In genomic region chr2:107936427-107937359, GRCh38 we compare ENCODE assay signal across 9 cellular contexts. TPM values are rescaled to one million over a fixed set of nuclear protein-coding genes. Genes with fewer than 3 reads are reported as not detected.
DNase-seq lines count a peak whose midpoint lies in the region; ATAC-seq and TF ChIP-seq lines count a peak whose summit lies in the region.
"Had no signal": no experiment of that assay in that cellular context is flagged by ENCODE, and none has a peak within 500 bp of the region (broad histone marks: within the 10 kb centered on the region; RNA-seq: fewer than 3 reads in every experiment).

No MANE protein-coding gene starts in this region.

- H3K9me3 Mint-ChIP-seq in glutamatergic neuron (ENCODE audit: unreplicated experiment), result peaks cover 4% of the 10 kb centered on the region
- H3K9me3 Mint-ChIP-seq in activated CD8-positive, alpha-beta memory T cell treated with anti-CD3 and anti-CD28 coated beads, Interleukin-2, amount 10 ng/mL, durations not matched to agents 7 days and 5 days (ENCODE audit: low read depth), result no peaks in the 10 kb centered on the region

- peak; percentile 74 for TF ChIP-seq CTCF in 22Rv1 (IDR thresholded peaks at IDR 0.05)
- peak; percentile 96 for TF ChIP-seq CTCF in glutamatergic neuron (IDR thresholded peaks at IDR 0.05; ENCODE audit: partially characterized antibody, unreplicated experiment)

- no peak for ATAC-seq in GM21619 (IDR thresholded peaks at IDR 0.05; ENCODE audit: unreplicated experiment)
- ATAC-seq in HG02571 (IDR thresholded peaks at IDR 0.05; ENCODE audit: unreplicated experiment), result no peak
- ATAC-seq in activated CD8-positive, alpha-beta memory T cell treated with anti-CD3 and anti-CD28 coated beads, Interleukin-2, amount 10 ng/mL, durations not matched to agents 7 days and 5 days, result no peak
- no peak for ATAC-seq in HG02981 (IDR thresholded peaks at IDR 0.05; ENCODE audit: unreplicated experiment)

- no peak overlapping the region for H3K4me3 Mint-ChIP-seq in glutamatergic neuron (ENCODE audit: unreplicated experiment)
- no peak overlapping the region for H3K4me3 Mint-ChIP-seq in activated CD8-positive, alpha-beta memory T cell treated with anti-CD3 and anti-CD28 coated beads, Interleukin-2, amount 10 ng/mL, durations not matched to agents 7 days and 5 days

- CTCF ChIA-PET in activated CD8-positive, alpha-beta memory T cell treated with anti-CD3 and anti-CD28 coated beads, Interleukin-2, amount 10 ng/mL, durations not matched to agents 7 days and 5 days (lab: Charles Lee), result interaction anchor here (0.7 to 0.8 kb wide), 2 partner anchors 18 to 648 kb away, joined by 3 read pairs; no protein-coding TSS in a partner anchor

- no peaks in the 10 kb centered on the region for H3K36me3 Mint-ChIP-seq in glutamatergic neuron (ENCODE audit: unreplicated experiment)
- no peaks in the 10 kb centered on the region for H3K36me3 Mint-ChIP-seq in activated CD8-positive, alpha-beta memory T cell treated with anti-CD3 and anti-CD28 coated beads, Interleukin-2, amount 10 ng/mL, durations not matched to agents 7 days and 5 days

- no peak overlapping the region for H3K27ac ChIP-seq in 22Rv1

- DNase-seq in EH (ENCODE audit: low read depth), result peak; percentile 1
- peak; percentile 4 for DNase-seq in RPMI7951 (ENCODE audit: low read depth)
- DNase-seq in glutamatergic neuron, result peak; percentile 30
- DNase-seq in activated CD8-positive, alpha-beta memory T cell treated with anti-CD3 and anti-CD28 coated beads, Interleukin-2, amount 10 ng/mL, durations not matched to agents 7 days and 5 days, result no peak
- DNase-seq: T1000 had no signal

- no peak overlapping the region for H3K27ac Mint-ChIP-seq in glutamatergic neuron (ENCODE audit: unreplicated experiment)
- no peak overlapping the region for H3K27ac Mint-ChIP-seq in activated CD8-positive, alpha-beta memory T cell treated with anti-CD3 and anti-CD28 coated beads, Interleukin-2, amount 10 ng/mL, durations not matched to agents 7 days and 5 days

- H3K27me3 Mint-ChIP-seq in glutamatergic neuron (ENCODE audit: unreplicated experiment), result no peaks in the 10 kb centered on the region
- H3K27me3 Mint-ChIP-seq in activated CD8-positive, alpha-beta memory T cell treated with anti-CD3 and anti-CD28 coated beads, Interleukin-2, amount 10 ng/mL, durations not matched to agents 7 days and 5 days, result no peaks in the 10 kb centered on the region

- no peaks in the 10 kb centered on the region for H3K4me1 Mint-ChIP-seq in glutamatergic neuron (ENCODE audit: low read depth, unreplicated experiment)
- no peaks in the 10 kb centered on the region for H3K4me1 Mint-ChIP-seq in activated CD8-positive, alpha-beta memory T cell treated with anti-CD3 and anti-CD28 coated beads, Interleukin-2, amount 10 ng/mL, durations not matched to agents 7 days and 5 days

RNA-seq across cellular contexts. Expression of gene SLC5A7, which starts 49.6 kb away (rescaled TPM):
- not detected in 2 replicates for total RNA-seq in RPMI7951 (2014; rRNA removed; shearing (Covaris generic))
- 0.27 TPM for total RNA-seq in glutamatergic neuron (ENCODE audit: unreplicated experiment)
- total RNA-seq in activated CD8-positive, alpha-beta memory T cell treated with anti-CD3 and anti-CD28 coated beads, Interleukin-2, amount 10 ng/mL, durations not matched to agents 7 days and 5 days, result not detected
